Comparison of ENCODE assay signal across 17 cellular contexts in the genomic region with DNA sequence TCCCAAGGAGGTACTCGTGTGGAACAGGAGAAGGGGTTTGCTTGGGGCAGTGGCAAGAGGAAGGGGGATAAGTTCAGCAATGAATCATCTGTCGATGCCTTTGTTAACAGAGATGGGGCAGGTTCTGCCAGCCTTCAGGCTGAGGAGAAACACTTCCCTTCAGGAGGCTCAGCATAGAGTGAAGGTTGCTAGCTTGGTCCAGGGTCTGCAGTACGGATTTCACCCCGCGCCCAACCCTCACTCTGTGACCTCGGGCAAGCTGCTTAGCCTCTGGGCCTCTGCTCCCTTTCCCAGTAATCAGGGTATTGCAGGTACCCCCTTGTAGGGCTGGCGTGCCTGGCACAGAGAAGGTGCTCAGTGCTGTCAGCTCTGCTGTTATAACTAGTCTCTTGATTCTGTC. TPM values are rescaled to one million over a fixed set of nuclear protein-coding genes. Genes with fewer than 3 reads are reported as not detected.
"Had no signal": no experiment of that assay in that cellular context is flagged by ENCODE, and none has a peak within 500 bp of the region (broad histone marks: within the 10 kb centered on the region; RNA-seq: fewer than 3 reads in every experiment).

No MANE protein-coding gene starts in this region.

- H3K4me3 ChIP-seq: breast epithelium, thyroid gland, uterus had no signal

- H3K9me3 Mint-ChIP-seq: activated naive CD8-positive, alpha-beta T cell treated with anti-CD3 and anti-CD28 coated beads, Interleukin-2, amount 10 ng/mL, durations not matched to agents 7 days and 5 days; activated T-cell treated with anti-CD3 and anti-CD28 coated beads, Interleukin-2, amount 50 U/mL, for 72 hours; naive thymus-derived CD8-positive, alpha-beta T cell had no signal

- H3K27ac Mint-ChIP-seq: activated naive CD8-positive, alpha-beta T cell treated with anti-CD3 and anti-CD28 coated beads, Interleukin-2, amount 10 ng/mL, durations not matched to agents 7 days and 5 days; activated T-cell treated with anti-CD3 and anti-CD28 coated beads, Interleukin-2, amount 50 U/mL, for 72 hours had no signal

- H3K36me3 Mint-ChIP-seq: activated naive CD8-positive, alpha-beta T cell treated with anti-CD3 and anti-CD28 coated beads, Interleukin-2, amount 10 ng/mL, durations not matched to agents 7 days and 5 days; naive thymus-derived CD8-positive, alpha-beta T cell had no signal

- H3K9me3 ChIP-seq: breast epithelium, thyroid gland, uterus had no signal

- FAIRE-seq: islet of Langerhans had no signal

- ATAC-seq: esophagus mucosa; naive thymus-derived CD8-positive, alpha-beta T cell had no signal

- H3K4me3 Mint-ChIP-seq: activated naive CD8-positive, alpha-beta T cell treated with anti-CD3 and anti-CD28 coated beads, Interleukin-2, amount 10 ng/mL, durations not matched to agents 7 days and 5 days; activated T-cell treated with anti-CD3 and anti-CD28 coated beads, Interleukin-2, amount 50 U/mL, for 72 hours; naive thymus-derived CD8-positive, alpha-beta T cell had no signal

- H3K4me1 ChIP-seq: breast epithelium, thyroid gland, uterus had no signal

- DNase-seq: activated CD4-positive, alpha-beta T cell treated with anti-CD3 and anti-CD28 coated beads, Interleukin-2, amount 50 U/mL, for 48 hours; activated CD4-positive, CD25-positive, alpha-beta regulatory T cell treated with anti-CD3 and anti-CD28 coated beads, Interleukin-2, amount 50 U/mL, for 72 hours; activated naive CD8-positive, alpha-beta T cell treated with anti-CD3 and anti-CD28 coated beads, Interleukin-2, amount 10 ng/mL, durations not matched to agents 7 days and 5 days; activated T-cell treated with anti-CD3 and anti-CD28 coated beads, Interleukin-2, amount 50 U/mL, for 72 hours; anterior cingulate cortex; dermis blood vessel endothelial cell; naive thymus-derived CD8-positive, alpha-beta T cell; stimulated activated CD4-positive, alpha-beta T cell treated with anti-CD3 and anti-CD28 coated beads, Interleukin-2, amount 100 ng/mL, for 48 hours; thyroid gland; uterus had no signal

- H3K27me3 ChIP-seq: breast epithelium, thyroid gland, uterus had no signal

- H3K27ac ChIP-seq: breast epithelium, thyroid gland, uterus had no signal

- H3K36me3 ChIP-seq: breast epithelium, thyroid gland, uterus had no signal

RNA-seq across cellular contexts. Expression of a gene that starts 7.5 kb away (rescaled TPM):
- total RNA-seq: activated naive CD8-positive, alpha-beta T cell treated with anti-CD3 and anti-CD28 coated beads, Interleukin-2, amount 10 ng/mL, durations not matched to agents 7 days and 5 days; cerebellum; naive thymus-derived CD8-positive, alpha-beta T cell; T-helper 2 cell treated with Interferon-gamma antibody and Interleukin-4, amounts not matched to agents 100 ng/mL and 5 ng/mL, for 36 hours had no signal
- polyA plus RNA-seq: naive thymus-derived CD8-positive, alpha-beta T cell had no signal

RNA-seq across cellular contexts. Expression of a gene that starts 50.6 kb away (rescaled TPM):
- total RNA-seq: activated naive CD8-positive, alpha-beta T cell treated with anti-CD3 and anti-CD28 coated beads, Interleukin-2, amount 10 ng/mL, durations not matched to agents 7 days and 5 days; activated T-cell treated with anti-CD3 and anti-CD28 coated beads, Interleukin-2, amount 50 U/mL, for 72 hours; cerebellum; dermis blood vessel endothelial cell; lung microvascular endothelial cell; mononuclear cell; naive thymus-derived CD8-positive, alpha-beta T cell; T-helper 2 cell treated with Interferon-gamma antibody and Interleukin-4, amounts not matched to agents 100 ng/mL and 5 ng/mL, for 36 hours; thyroid gland; uterus had no signal
- polyA plus RNA-seq: naive thymus-derived CD8-positive, alpha-beta T cell had no signal
